8 cellular contexts compared by ENCODE assay signal in the genomic region with DNA sequence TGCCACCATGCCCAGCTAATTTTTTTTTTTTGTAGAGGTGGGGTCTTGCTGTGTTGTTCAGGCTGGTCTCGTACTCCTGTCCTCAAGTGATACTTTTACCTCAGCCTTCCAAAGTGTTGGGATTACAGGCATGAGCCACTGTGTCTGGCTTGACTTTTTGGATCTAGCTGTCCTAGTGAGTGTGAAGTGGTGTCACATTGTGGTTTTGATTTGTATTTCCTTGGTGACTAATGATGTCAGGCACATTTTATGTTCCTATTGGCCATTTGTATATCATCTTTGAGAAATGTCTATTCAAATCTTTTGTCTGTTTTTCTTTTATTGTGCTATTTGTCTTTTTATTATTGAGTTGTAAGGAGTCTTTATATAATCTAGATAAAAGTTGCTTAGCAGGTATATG. TPM values are rescaled to one million over a fixed set of nuclear protein-coding genes. Genes with fewer than 3 reads are reported as not detected.
DNase-seq lines count a peak whose midpoint lies in the region; ATAC-seq and TF ChIP-seq lines count a peak whose summit lies in the region.

No MANE protein-coding gene starts in this region.

- H3K4me3 ChIP-seq in cardiac fibroblast (replicated peaks in 1 of 2; ENCODE audit: low read depth in 2 of 2, low read length in 2 of 2): no peak overlapping the region

- H3K27ac Mint-ChIP-seq in naive thymus-derived CD8-positive, alpha-beta T cell: peak overlapping the region in 6 of 10 donors; percentile 2 to 78 (median 16)
- no peak overlapping the region for H3K27ac Mint-ChIP-seq in nephron progenitor cell

- no peak overlapping the region for H3K4me3 Mint-ChIP-seq in naive thymus-derived CD8-positive, alpha-beta T cell
- no peak overlapping the region for H3K4me3 Mint-ChIP-seq in nephron progenitor cell

- H3K4me1 Mint-ChIP-seq in naive thymus-derived CD8-positive, alpha-beta T cell: peaks cover 0 to 8% (median 6%) of the 10 kb centered on the region in 4 donors
- H3K4me1 Mint-ChIP-seq in nephron progenitor cell: no peaks in the 10 kb centered on the region

- DNase-seq in GM10266 (ENCODE audit: extremely low spot score) (peak; percentile 38), cardiac fibroblast (ENCODE audit: low read depth in 2 of 2) (peak; percentile 50 to 73), GF-D8 (lab: John Stamatoyannopoulos, UW) (no peak), NCI-H1436 (lab: John Stamatoyannopoulos, UW) (no peak), nephron progenitor cell (no peak)
- peak in 3 of 10 donors; percentile 12 to 34 (median 26) for DNase-seq in naive thymus-derived CD8-positive, alpha-beta T cell

- POLR2A ChIA-PET in naive thymus-derived CD8-positive, alpha-beta T cell (lab: Charles Lee): no interaction called here

- TF ChIP-seq CTCF in GM10266 (IDR thresholded peaks at IDR 0.05; ENCODE audit: control insufficient read depth, insufficient read depth, low read depth, missing control alignments) (no peak), cardiac fibroblast (IDR thresholded peaks at IDR 0.05; ENCODE audit: low read depth, low read length) (no peak), nephron progenitor cell (IDR thresholded peaks at IDR 0.05) (no peak)

- H3K27me3 Mint-ChIP-seq in naive thymus-derived CD8-positive, alpha-beta T cell: no peaks in the 10 kb centered on the region
- H3K27me3 Mint-ChIP-seq in nephron progenitor cell (ENCODE audit: low read depth, poor library complexity): no peaks in the 10 kb centered on the region

- no peaks in the 10 kb centered on the region for H3K9me3 Mint-ChIP-seq in naive thymus-derived CD8-positive, alpha-beta T cell
- H3K9me3 Mint-ChIP-seq in nephron progenitor cell: no peaks in the 10 kb centered on the region

- peaks cover 0 to 74% (median 28%) of the 10 kb centered on the region in 3 donors for H3K36me3 Mint-ChIP-seq in naive thymus-derived CD8-positive, alpha-beta T cell
- H3K36me3 Mint-ChIP-seq in nephron progenitor cell (ENCODE audit: low read depth): peaks cover 69% of the 10 kb centered on the region

- ATAC-seq in HG03108 (IDR thresholded peaks at IDR 0.05; ENCODE audit: unreplicated experiment) (peak; percentile 63), GM19395 (IDR thresholded peaks at IDR 0.05; ENCODE audit: unreplicated experiment) (no peak)
- ATAC-seq in naive thymus-derived CD8-positive, alpha-beta T cell: peak; percentile 54 to 57

RNA-seq across cellular contexts. Expression of a gene that starts 53.5 kb away (rescaled TPM):
- total RNA-seq in naive thymus-derived CD8-positive, alpha-beta T cell: 10 to 100 TPM; 40.6 to 44.1 TPM
- 10 to 100 TPM; 22.4 to 28.9 (median 25.5) TPM for polyA plus RNA-seq in naive thymus-derived CD8-positive, alpha-beta T cell

Comparison
In these comparisons a context has a peak if more than half of its experiments do, and no peak if none do; other contexts are left out.
1. DNase-seq: peak in GM10266 (single experiment) and cardiac fibroblast (2 of 2); none in GF-D8 (single experiment), NCI-H1436 (single experiment) and nephron progenitor cell (single experiment).